1 cellular context compared by ENCODE assay signal in genomic region chr5:157278319-157279037, GRCh38.
TF ChIP-seq lines count a peak whose summit lies in the region.

No MANE protein-coding gene starts in this region.

TF ChIP-seq in K562, 482 proteins besides CTCF, POLR2A, EP300 and RAD21 (continued from another document and continues in another):
- TF ChIP-seq DLX4 (CRISPR knock-in tag; IDR thresholded peaks at IDR 0.05) (no peak), ARID1B (IDR thresholded peaks at IDR 0.05) (no peak), GATAD2B (IDR thresholded peaks at IDR 0.05; ENCODE audit: borderline replicate concordance) (no peak), ZHX1 (conservative IDR thresholded peaks at IDR 0.05; ENCODE audit: low read length) (no peak), SUPT5H (IDR thresholded peaks at IDR 0.05) (no peak), ZC3H4 (CRISPR knock-in tag; IDR thresholded peaks at IDR 0.05; ENCODE audit: borderline replicate concordance) (no peak), POLR3G (IDR thresholded peaks at IDR 0.05; ENCODE audit: extremely low read depth, insufficient read length, insufficient replicate concordance) (no peak), AFF1 (IDR thresholded peaks at IDR 0.05; ENCODE audit: low read depth in 1 of 2, partially characterized antibody in 2 of 2) (no peak), ESRRB (CRISPR knock-in tag; IDR thresholded peaks at IDR 0.05; ENCODE audit: borderline replicate concordance) (no peak), TCF7 (IDR thresholded peaks at IDR 0.05; ENCODE audit: borderline replicate concordance) (no peak), BRCA1 (IDR thresholded peaks at IDR 0.05) (no peak), BRCA1 (CRISPR knock-in tag; IDR thresholded peaks at IDR 0.05) (no peak), HNRNPLL (IDR thresholded peaks at IDR 0.05; ENCODE audit: low read depth, low read length, poor library complexity, severe bottlenecking) (no peak), E2F8 (IDR thresholded peaks at IDR 0.05; ENCODE audit: low read depth, partially characterized antibody) (no peak), PBX2 (CRISPR knock-in tag; IDR thresholded peaks at IDR 0.05; ENCODE audit: low read depth) (no peak), PBX2 (tag; conservative IDR thresholded peaks at IDR 0.05; ENCODE audit: low read depth) (peak; percentile 36; the same call in 1 of the 2 replicates), KAT2B (IDR thresholded peaks at IDR 0.05; ENCODE audit: low read depth, low read length) (no peak), BHLHE40 (IDR thresholded peaks at IDR 0.05; ENCODE audit: low read length) (no peak), NR2C2 (CRISPR knock-in tag; IDR thresholded peaks at IDR 0.05) (no peak), NR2C2 (tag; IDR thresholded peaks at IDR 0.05) (peak; percentile 54; the same call in 1 of the 2 replicates), RBM17 (IDR thresholded peaks at IDR 0.05; ENCODE audit: borderline replicate concordance, low read depth, low read length) (no peak), HINFP (tag; conservative IDR thresholded peaks at IDR 0.05; ENCODE audit: low read depth) (peak; percentile 50; the same call in 1 of the 2 replicates), MTA3 (IDR thresholded peaks at IDR 0.05; ENCODE audit: borderline replicate concordance) (no peak), GABPA (tag; conservative IDR thresholded peaks at IDR 0.05; ENCODE audit: low read depth) (peak; percentile 46), PRMT5 (CRISPR knock-in tag; IDR thresholded peaks at IDR 0.05) (no peak), MEF2A (IDR thresholded peaks at IDR 0.05; ENCODE audit: control insufficient read depth, low read depth, low read length) (no peak), ARID2 (IDR thresholded peaks at IDR 0.05) (no peak), POLR2H (tag; IDR thresholded peaks at IDR 0.05; ENCODE audit: low read depth) (peak; percentile 68), ZNF589 (CRISPR knock-in tag; IDR thresholded peaks at IDR 0.05; ENCODE audit: low read depth) (peak; percentile 94), ELK1 (CRISPR knock-in tag; IDR thresholded peaks at IDR 0.05) (no peak), FOXJ3 (CRISPR knock-in tag; IDR thresholded peaks at IDR 0.05) (no peak), CSDE1 (IDR thresholded peaks at IDR 0.05) (no peak), ZNF263 (CRISPR knock-in tag; IDR thresholded peaks at IDR 0.05; ENCODE audit: borderline replicate concordance) (no peak), RUNX1 (IDR thresholded peaks at IDR 0.05; ENCODE audit: low read depth) (no peak), FOXM1 (IDR thresholded peaks at IDR 0.05; ENCODE audit: low read depth) (no peak), FOXM1 (CRISPR knock-in tag; IDR thresholded peaks at IDR 0.05; ENCODE audit: low read depth) (no peak), ZBED1 (IDR thresholded peaks at IDR 0.05) (no peak), BACH1 (tag; IDR thresholded peaks at IDR 0.05) (peak; percentile 92), FOXJ2 (tag; IDR thresholded peaks at IDR 0.05) (no peak), ZNF143 (CRISPR knock-in tag; IDR thresholded peaks at IDR 0.05) (no peak), ESRRA (IDR thresholded peaks at IDR 0.05; ENCODE audit: borderline replicate concordance, low read depth) (no peak), BCL6 (CRISPR knock-in tag; IDR thresholded peaks at IDR 0.05) (peak; percentile 87; the same call in 1 of the 2 replicates), CBFA2T2 (conservative IDR thresholded peaks at IDR 0.05) (no peak), ZNF274 (IDR thresholded peaks at IDR 0.05; ENCODE audit: borderline replicate concordance, low read depth, low read length) (no peak), HNRNPUL1 (IDR thresholded peaks at IDR 0.05; ENCODE audit: low read length) (no peak), POU5F1 (IDR thresholded peaks at IDR 0.05; ENCODE audit: borderline replicate concordance, low read depth, low read length, partially characterized antibody) (no peak), XRCC5 (IDR thresholded peaks at IDR 0.05; ENCODE audit: low read depth, low read length) (no peak), ZBTB8A (IDR thresholded peaks at IDR 0.05; ENCODE audit: partially characterized antibody) (no peak), ZNF655 (CRISPR knock-in tag; IDR thresholded peaks at IDR 0.05) (no peak), ZZZ3 (IDR thresholded peaks at IDR 0.05) (no peak), TFE3 (CRISPR knock-in tag; IDR thresholded peaks at IDR 0.05) (peak; percentile 41)
